Comparison of ENCODE assay signal across 19 cellular contexts in the genomic region with DNA sequence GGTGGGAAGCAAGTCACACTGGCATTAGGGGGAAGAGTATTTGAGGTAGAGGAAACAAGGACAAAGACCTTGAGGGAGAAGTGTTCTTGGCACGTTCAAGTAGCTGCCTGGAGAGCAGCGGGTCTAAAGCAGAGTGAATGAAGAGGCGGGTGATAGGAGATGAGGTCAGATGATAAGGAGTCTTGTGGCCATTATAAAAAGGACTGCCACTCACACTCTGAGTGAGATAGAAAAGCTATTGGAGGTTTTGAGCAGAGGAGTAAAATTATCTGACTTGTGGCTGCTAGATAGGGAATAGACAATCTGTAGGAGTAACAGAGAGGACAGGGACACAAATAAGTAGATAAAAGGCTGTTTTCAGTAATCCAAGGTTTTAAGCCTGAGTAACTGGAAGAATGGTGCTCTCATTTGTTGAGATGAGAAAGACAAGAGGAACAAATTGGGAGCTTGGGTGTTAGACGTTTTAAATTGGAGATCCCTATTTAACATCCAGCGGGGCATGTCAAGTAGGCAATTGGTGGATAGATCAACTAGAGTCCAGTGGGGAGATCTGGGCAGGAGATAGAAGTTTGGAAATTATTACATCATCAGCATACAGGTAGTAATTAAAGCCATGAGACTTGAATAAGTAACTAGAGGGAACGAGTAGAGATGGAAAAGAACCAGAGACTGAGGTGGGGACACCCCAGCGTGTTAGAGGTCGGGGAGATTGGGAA. TPM values are rescaled to one million over a fixed set of nuclear protein-coding genes. Genes with fewer than 3 reads are reported as not detected.
DNase-seq lines count a peak whose midpoint lies in the region; ATAC-seq, FAIRE-seq and TF ChIP-seq lines count a peak whose summit lies in the region.
"Had no signal": no experiment of that assay in that cellular context is flagged by ENCODE, and none has a peak within 500 bp of the region (broad histone marks: within the 10 kb centered on the region; RNA-seq: fewer than 3 reads in every experiment).

No MANE protein-coding gene starts in this region.

- TF ChIP-seq EP300 in K562 (IDR thresholded peaks at IDR 0.05; ENCODE audit: low read length) = 0 out of 2 replicates have a peak, but pooled peaks have one; percentile 5

- no peaks in the 10 kb centered on the region for H3K9me3 ChIP-seq in K562 (replicated peaks; ENCODE audit: control insufficient read depth, insufficient read depth, low read depth, low read length)
- no peaks in the 10 kb centered on the region for H3K9me3 ChIP-seq in effector memory CD4-positive, alpha-beta T cell (ENCODE audit: control insufficient read depth, low read length)
- H3K9me3 ChIP-seq: A549, MG63 had no signal

- no peak overlapping the region for H3K9ac ChIP-seq in K562 (ENCODE audit: insufficient read depth in 1 of 2, low read depth in 2 of 2, low read length in 2 of 2)

- H3K79me2 ChIP-seq in K562 (ENCODE audit: control insufficient read depth, insufficient read depth, low read length) = no peaks in the 10 kb centered on the region

- H3K27me3 ChIP-seq in K562 (ENCODE audit: control insufficient read depth in 2 of 2, insufficient read depth in 2 of 2, low read length in 2 of 2) = no peaks in the 10 kb centered on the region
- H3K27me3 ChIP-seq in effector memory CD4-positive, alpha-beta T cell (replicated peaks; ENCODE audit: control insufficient read depth, insufficient read depth, low read length, poor library complexity, severe bottlenecking) = no peaks in the 10 kb centered on the region
- H3K27me3 ChIP-seq: MG63 had no signal

- FAIRE-seq in K562 (lab: Jason Lieb, UNC) = peak; percentile 74
- FAIRE-seq: A549, H1 had no signal

- no TSS peak for BruUV-seq in K562 (replicated peaks; lab: Mats Ljungman, UMichigan)

- H2AFZ ChIP-seq in K562 (ENCODE audit: low read depth, low read length) = no peak overlapping the region

- 0 out of 4 replicates have a peak, but pooled peaks of 1 of the 2 experiments have one; percentile 10 for TF ChIP-seq RAD21 in K562 (CRISPR knock-in tag; conservative IDR thresholded peaks at IDR 0.05 in 1 of 2, IDR thresholded peaks at IDR 0.05 in 1 of 2)

- peaks cover 8% of the 10 kb centered on the region; the same call in 1 of the 3 replicates for H3K36me3 ChIP-seq in K562 (ENCODE audit: control insufficient read depth, insufficient read depth, low read length)
- peaks cover 5% of the 10 kb centered on the region for H3K36me3 ChIP-seq in effector memory CD4-positive, alpha-beta T cell (ENCODE audit: control insufficient read depth, insufficient read depth, low read length)

- DNase-seq in CMK (ENCODE audit: low read depth) (peak; percentile 47), HUDEP-2 (lab: John Stamatoyannopoulos, UW; ENCODE audit: unreplicated experiment in 76 of 76) (peak in 63 of 76 experiments; percentile 5 to 85 (median 50)), NCI-H2227 (lab: John Stamatoyannopoulos, UW; ENCODE audit: unreplicated experiment) (peak; percentile 29), K562 (ENCODE audit: extremely low read depth in 1 of 4, low spot score in 3 of 4) (peak in 3 of 4 experiments; percentile 24 to 52 (median 27)), DMS153 treated with DMSO at 0.1 percent for 48 hours (lab: John Stamatoyannopoulos, UW; ENCODE audit: unreplicated experiment) (no peak), NCI-H524 treated with DMSO at 0.1 percent for 48 hours (lab: John Stamatoyannopoulos, UW) (no peak), NCI-H82 (lab: John Stamatoyannopoulos, UW) (no peak)
- no peak for DNase-seq in effector memory CD4-positive, alpha-beta T cell
- DNase-seq: C1 segment of cervical spinal cord; Karpas-422; MG63; NCI-H1092; NCI-H2081; NCI-H345; NCI-H69; NK-92 treated with Interleukin-12 subunit alpha and Interleukin-12 subunit beta, amount 100 ng/mL, for 24 hours; SHP77 treated with DMSO at 0.1 percent for 48 hours had no signal

- POLR2A ChIA-PET in K562 (lab: Yijun Ruan, JAX) = interaction anchor here (0.9 to 1.3 kb wide), 3 partner anchors 12 to 14 kb away, joined by 3 to 6 read pairs (median 4); no protein-coding TSS in a partner anchor

- in situ Hi-C loops in K562 (cut with MboI) = no loop called here

- H3K4me1 ChIP-seq in K562 (replicated peaks in 1 of 2; ENCODE audit: control insufficient read depth in 2 of 2, insufficient read depth in 2 of 2, low read length in 2 of 2) = peaks cover 0 to 8% of the 10 kb centered on the region in 2 experiments; a peak in 3 of 5 replicates
- no peaks in the 10 kb centered on the region for H3K4me1 ChIP-seq in effector memory CD4-positive, alpha-beta T cell (ENCODE audit: control insufficient read depth, insufficient read depth, low read length, poor library complexity, severe bottlenecking)
- H3K4me1 ChIP-seq: A549 had no signal

- no peak for TF ChIP-seq POLR2A in K562 (conservative IDR thresholded peaks at IDR 0.05)

- intact Hi-C loops in K562 (cut with micrococcal nuclease) = no loop called here

- no peak for TF ChIP-seq CTCF in K562 (IDR thresholded peaks at IDR 0.05 in 2 of 3, conservative IDR thresholded peaks at IDR 0.05 in 1 of 3; ENCODE audit: insufficient read depth in 2 of 3, low read depth in 1 of 3, low read length in 3 of 3)

- H3K4me2 ChIP-seq in K562 (ENCODE audit: insufficient read depth, low read length) = no peak overlapping the region
- H3K4me2 ChIP-seq: A549 had no signal

- CTCF ChIA-PET in K562 (lab: Yijun Ruan, JAX; ENCODE audit: low intra/inter-chr PET ratio) = no interaction called here

- 36% methylated on average over 8 of the region's 8 CpGs for WGBS in K562 (ENCODE audit: insufficient coverage, low coverage, missing lambda C conversion rate)

- peaks cover 3% of the 10 kb centered on the region for H3K9me1 ChIP-seq in K562 (ENCODE audit: control insufficient read depth, insufficient read depth, low read length)

- no peaks in the 10 kb centered on the region for H4K20me1 ChIP-seq in K562 (replicated peaks; ENCODE audit: control insufficient read depth, insufficient read depth, low read length)

- ATAC-seq in K562 = peak; percentile 81
- ATAC-seq: A549 had no signal

- H3K27ac ChIP-seq in K562 (ENCODE audit: extremely low read depth, low read depth, low read length) = no peak overlapping the region
- H3K27ac ChIP-seq in effector memory CD4-positive, alpha-beta T cell (ENCODE audit: insufficient read depth, low read length, poor library complexity, severe bottlenecking) = no peak overlapping the region
- H3K27ac ChIP-seq: A549 had no signal

- H3K4me3 ChIP-seq in K562 = no peak overlapping the region
- no peak overlapping the region for H3K4me3 ChIP-seq in effector memory CD4-positive, alpha-beta T cell (ENCODE audit: insufficient read depth, low read depth, low read length, poor library complexity, severe bottlenecking)
- H3K4me3 ChIP-seq: A549, MG63 had no signal

TF ChIP-seq in K562, 482 proteins besides CTCF, POLR2A, EP300 and RAD21 (continues in another document):
- peak; percentile 45; the same call in 1 of the 2 replicates for TF ChIP-seq EGR1 (conservative IDR thresholded peaks at IDR 0.05)
- peak; percentile 64 for TF ChIP-seq MEIS2 (IDR thresholded peaks at IDR 0.05; ENCODE audit: partially characterized antibody)
- TF ChIP-seq PYGO2 (tag; IDR thresholded peaks at IDR 0.05) = 0 out of 2 replicates have a peak, but pooled peaks have one; percentile 32

RNA-seq across cellular contexts. Expression of a gene that starts 43.7 kb away (rescaled TPM):
- not detected in 2 replicates for total RNA-seq in K562 (2011; cell fraction: chromatin; rRNA removed; ENCODE audit: low replicate concordance)
- total RNA-seq in K562 (2011; cell fraction: nucleolus; rRNA removed) = not detected in 2 replicates
- not detected in 2 replicates for total RNA-seq in K562 (2011; cell fraction: nucleoplasm; rRNA removed)
- total RNA-seq in K562 (2014; rRNA removed) (not detected in 2 replicates), K562 (2014; rRNA removed; fragmentation: Illumina TruSeq; extraction: Trizol) (not detected in 2 replicates), K562 (2015; rRNA removed; fragmentation: Illumina TruSeq; extraction: Trizol) (not detected in 2 replicates), K562 (2021) (not detected in 2 replicates)
- polyA plus RNA-seq in K562 (2011; rRNA removed) (not detected in 2 replicates), K562 (2014; fragmentation: Illumina TruSeq; extraction: Trizol) (not detected in 2 replicates), K562 (2014; fragmentation: Nextera tagmentation; extraction: Ambion mirVana) (not detected), K562 (2014; rRNA removed) (0.19 TPM in 1 of 2 replicates, not detected in the other)
- not detected in 2 replicates for polyA plus RNA-seq in K562 (2011; cell fraction: cytosol; rRNA removed)
- polyA plus RNA-seq in K562 (2011; cell fraction: nucleus; rRNA removed) = not detected in 2 replicates
- not detected in 2 replicates for polyA plus RNA-seq in K562 (2012)
- not detected in 2 replicates for polyA minus RNA-seq in K562 (2011; rRNA and poly(A)+ RNA removed)
- not detected in 2 replicates for polyA minus RNA-seq in K562 (2011; cell fraction: cytosol; rRNA and poly(A)+ RNA removed)
- not detected in 2 replicates for polyA minus RNA-seq in K562 (2011; cell fraction: nucleus; rRNA and poly(A)+ RNA removed)

RNA-seq across cellular contexts. Expression of a gene that starts 57.3 kb away (rescaled TPM):
- total RNA-seq in K562 (2011; cell fraction: chromatin; rRNA removed; ENCODE audit: low replicate concordance) = 7.7 and 20.8 TPM in 2 replicates
- 3.3 and 4.5 TPM in 2 replicates for total RNA-seq in K562 (2011; cell fraction: nucleolus; rRNA removed)
- 9.1 and 18.0 TPM in 2 replicates for total RNA-seq in K562 (2011; cell fraction: nucleoplasm; rRNA removed)
- 13.9 and 14.5 TPM in 2 replicates for total RNA-seq in K562 (2014; rRNA removed)
- total RNA-seq in K562 (2014; rRNA removed; fragmentation: Illumina TruSeq; extraction: Trizol) = 26.9 and 27.3 TPM in 2 replicates
- total RNA-seq in K562 (2015; rRNA removed; fragmentation: Illumina TruSeq; extraction: Trizol) = 21.8 and 24.4 TPM in 2 replicates
- 21.0 and 22.8 TPM in 2 replicates for total RNA-seq in K562 (2021)
- polyA plus RNA-seq in K562 (2011; rRNA removed) = 18.8 and 21.1 TPM in 2 replicates
- polyA plus RNA-seq in K562 (2011; cell fraction: cytosol; rRNA removed) = 4.0 and 10.7 TPM in 2 replicates
- polyA plus RNA-seq in K562 (2011; cell fraction: nucleus; rRNA removed) = 6.8 and 10.7 TPM in 2 replicates
- 10.8 and 18.5 TPM in 2 replicates for polyA plus RNA-seq in K562 (2012)
- 11.8 and 15.2 TPM in 2 replicates for polyA plus RNA-seq in K562 (2014; fragmentation: Illumina TruSeq; extraction: Trizol)
- 1 to 10 TPM; 6.1 to 8.0 TPM for polyA plus RNA-seq in K562 (2014; fragmentation: Nextera tagmentation; extraction: Ambion mirVana)
- polyA plus RNA-seq in K562 (2014; rRNA removed) = 12.2 and 12.7 TPM in 2 replicates
- polyA minus RNA-seq in K562 (2011; rRNA and poly(A)+ RNA removed) = 30.8 and 35.3 TPM in 2 replicates
- 13.7 and 16.0 TPM in 2 replicates for polyA minus RNA-seq in K562 (2011; cell fraction: cytosol; rRNA and poly(A)+ RNA removed)
- 6.6 and 11.7 TPM in 2 replicates for polyA minus RNA-seq in K562 (2011; cell fraction: nucleus; rRNA and poly(A)+ RNA removed)

Comparison
In these comparisons a context has a peak if more than half of its experiments do, and no peak if none do; other contexts are left out.
1. DNase-seq: peak in CMK (single experiment), HUDEP-2 (63 of 76), NCI-H2227 (single experiment) and K562 (3 of 4); none in DMS153 treated with DMSO at 0.1 percent for 48 hours (single experiment), effector memory CD4-positive, alpha-beta T cell (0 of 3), NCI-H524 treated with DMSO at 0.1 percent for 48 hours (single experiment) and NCI-H82 (single experiment).